In genomic region chrX:119503484-119503861, GRCh38 we compare ENCODE assay signal across 11 cellular contexts. TPM values are rescaled to one million over a fixed set of nuclear protein-coding genes. Genes with fewer than 3 reads are reported as not detected.
DNase-seq lines count a peak whose midpoint lies in the region; ATAC-seq and TF ChIP-seq lines count a peak whose summit lies in the region.
"Had no signal": no experiment of that assay in that cellular context is flagged by ENCODE, and none has a peak within 500 bp of the region (broad histone marks: within the 10 kb centered on the region; RNA-seq: fewer than 3 reads in every experiment).

No MANE protein-coding gene starts in this region.

- CTCF ChIA-PET in CD4-positive, alpha-beta memory T cell (lab: Charles Lee; ENCODE audit: partially characterized antibody), result interaction anchor here (1.2 to 2.2 kb wide), 2 partner anchors 13 to 21 kb away, joined by 3 to 8 read pairs; no protein-coding TSS in a partner anchor

- no peaks in the 10 kb centered on the region for H3K9me3 ChIP-seq in CD4-positive, alpha-beta memory T cell (ENCODE audit: control insufficient read depth in 1 of 2, low read length in 2 of 2)
- H3K9me3 ChIP-seq: heart right ventricle had no signal

- DNase-seq in 8988T (peak; percentile 55), cerebellar cortex (ENCODE audit: low spot score) (peak; percentile 57), medulla oblongata (ENCODE audit: extremely low spot score) (peak; percentile 21), inferior parietal cortex (ENCODE audit: extremely low spot score) (no peak), NCI-H524 (lab: John Stamatoyannopoulos, UW) (no peak)
- no peak for DNase-seq in CD4-positive, alpha-beta memory T cell
- DNase-seq: heart right ventricle, NCI-H1694 had no signal

- H3K27ac Mint-ChIP-seq in CD4-positive, alpha-beta memory T cell, result peak overlapping the region in 1 of 7 donors; percentile 94
- H3K27ac Mint-ChIP-seq: CD14-positive monocyte had no signal

- H3K4me3 Mint-ChIP-seq in CD4-positive, alpha-beta memory T cell, result no peak overlapping the region
- H3K4me3 Mint-ChIP-seq: CD14-positive monocyte had no signal

- intact Hi-C loops in CD4-positive, alpha-beta memory T cell (cut with micrococcal nuclease), result no loop called here

- peaks cover 0 to 2% (median 0%) of the 10 kb centered on the region in 8 donors for H3K9me3 Mint-ChIP-seq in CD4-positive, alpha-beta memory T cell
- H3K9me3 Mint-ChIP-seq: CD14-positive monocyte had no signal

- no peaks in the 10 kb centered on the region for H3K27me3 ChIP-seq in CD4-positive, alpha-beta memory T cell (ENCODE audit: insufficient read depth, low read length)
- H3K27me3 ChIP-seq: heart right ventricle had no signal

- no peak for TF ChIP-seq RAD21 in Ishikawa (IDR thresholded peaks at IDR 0.05; ENCODE audit: low read depth)

- H3K4me1 ChIP-seq in CD4-positive, alpha-beta memory T cell (ENCODE audit: insufficient read depth, low read length), result peaks cover 19% of the 10 kb centered on the region

- no peaks in the 10 kb centered on the region for H3K36me3 Mint-ChIP-seq in CD4-positive, alpha-beta memory T cell
- H3K36me3 Mint-ChIP-seq: CD14-positive monocyte had no signal

- no peak for ATAC-seq in HG02852 (IDR thresholded peaks at IDR 0.05; ENCODE audit: unreplicated experiment)

- H3K4me1 Mint-ChIP-seq in CD4-positive, alpha-beta memory T cell, result peaks cover 3 to 17% (median 13%) of the 10 kb centered on the region in 4 donors

- no peak overlapping the region for H3K27ac ChIP-seq in CD4-positive, alpha-beta memory T cell (ENCODE audit: low read depth, low read length)

- POLR2A ChIA-PET in CD4-positive, alpha-beta memory T cell (lab: Charles Lee; ENCODE audit: partially characterized antibody), result interaction anchor here (1.0 kb wide), 1 partner anchor 9 kb away, joined by 3 read pairs; no protein-coding TSS in a partner anchor

- TF ChIP-seq EP300 in Ishikawa (IDR thresholded peaks at IDR 0.05; ENCODE audit: borderline replicate concordance), result no peak

- no peaks in the 10 kb centered on the region for H3K36me3 ChIP-seq in CD4-positive, alpha-beta memory T cell (ENCODE audit: insufficient read depth, low read length)
- H3K36me3 ChIP-seq: heart right ventricle had no signal

- H3K27me3 Mint-ChIP-seq in CD4-positive, alpha-beta memory T cell, result no peaks in the 10 kb centered on the region

- H3K4me3 ChIP-seq in CD4-positive, alpha-beta memory T cell (ENCODE audit: low read length in 2 of 2), result no peak overlapping the region
- H3K4me3 ChIP-seq: heart right ventricle had no signal

TF ChIP-seq in Ishikawa, 13 proteins besides CTCF, POLR2A, EP300 and RAD21:
- TF ChIP-seq EGR1 (IDR thresholded peaks at IDR 0.05) (no peak), MAX (IDR thresholded peaks at IDR 0.05) (0 out of 2 replicates have a peak, but pooled peaks have one; percentile 15), NFIC (IDR thresholded peaks at IDR 0.05) (peak; percentile 62), FOXM1 (IDR thresholded peaks at IDR 0.05; ENCODE audit: borderline replicate concordance, low read depth) (no peak), TEAD4 (IDR thresholded peaks at IDR 0.05) (0 out of 2 replicates have a peak, but pooled peaks have one; percentile 27)

RNA-seq across cellular contexts. Expression of gene SLC25A5, which starts 35.2 kb away (rescaled TPM):
- total RNA-seq in CD4-positive, alpha-beta memory T cell, result 10 to 100 TPM; 78.4 to 89.4 TPM
- 100 to 1,000 TPM; 216 to 328 TPM for polyA plus RNA-seq in CD4-positive, alpha-beta memory T cell

Comparison
In these comparisons a context has a peak if more than half of its experiments do, and no peak if none do; other contexts are left out.
1. DNase-seq: peak in 8988T (single experiment), cerebellar cortex (single experiment) and medulla oblongata (single experiment); none in inferior parietal cortex (single experiment), NCI-H524 (0 of 2) and CD4-positive, alpha-beta memory T cell (0 of 5).